ENCODE assay signal across 8 cellular contexts in genomic region chr4:186161138-186161537, GRCh38. TPM values are rescaled to one million over a fixed set of nuclear protein-coding genes. Genes with fewer than 3 reads are reported as not detected.
DNase-seq lines count a peak whose midpoint lies in the region; ATAC-seq and TF ChIP-seq lines count a peak whose summit lies in the region.

No MANE protein-coding gene starts in this region.

- H3K9me3 ChIP-seq in SJCRH30 (replicated peaks) (no peaks in the 10 kb centered on the region), neuronal stem cell (replicated peaks in 1 of 2; ENCODE audit: control insufficient read depth in 2 of 2, insufficient read depth in 1 of 2, low read depth in 1 of 2, low read length in 2 of 2) (peaks cover 0 to 7% of the 10 kb centered on the region in 2 donors)

- DNase-seq in GM10248 (ENCODE audit: extremely low spot score) = peak; percentile 82
- DNase-seq in activated CD4-positive, alpha-beta T cell treated with anti-CD3 and anti-CD28 coated beads, Interleukin-2, amount 50 U/mL, for 48 hours = peak; percentile 7 to 29
- no peak for DNase-seq in SKM-1 treated with dmso at 0.1 percent for 144 hours (lab: John Stamatoyannopoulos, UW; ENCODE audit: unreplicated experiment)
- no peak for DNase-seq in pons (ENCODE audit: low spot score)
- DNase-seq in SJCRH30 = no peak
- DNase-seq in neuronal stem cell (ENCODE audit: low spot score) = no peak

- H3K4ac ChIP-seq in neuronal stem cell (ENCODE audit: low read length) = no peak overlapping the region

- H2BK120ac ChIP-seq in neuronal stem cell (ENCODE audit: low read depth, low read length) = no peak overlapping the region

- CTCF ChIA-PET in GM10248 (lab: Yijun Ruan, JAX) = interaction anchor here (1.0 to 1.9 kb wide), 8 partner anchors 9 to 119 kb away, joined by 3 to 6 read pairs (median 4); no protein-coding TSS in a partner anchor

- H3K36me3 ChIP-seq in SJCRH30 (no peaks in the 10 kb centered on the region), neuronal stem cell (replicated peaks in 1 of 2; ENCODE audit: control insufficient read depth in 2 of 2, insufficient read depth in 2 of 2, low read length in 2 of 2) (peaks cover 0 to 11% of the 10 kb centered on the region in 2 donors)

- ATAC-seq in GM19351 (IDR thresholded peaks at IDR 0.05; ENCODE audit: unreplicated experiment) (peak; percentile 98), HG03097 (IDR thresholded peaks at IDR 0.05; ENCODE audit: low FRiP score, unreplicated experiment) (peak; percentile 89)

- no peak for TF ChIP-seq CTCF in GM10248 (IDR thresholded peaks at IDR 0.05; ENCODE audit: control extremely low read depth, extremely low read depth, low read depth, missing control alignments)

- no peak overlapping the region for H3K9ac ChIP-seq in neuronal stem cell (ENCODE audit: low read depth, low read length, poor library complexity)

- H3K79me1 ChIP-seq in neuronal stem cell (ENCODE audit: low read depth, low read length) = peaks cover 2% of the 10 kb centered on the region

- H3K18ac ChIP-seq in neuronal stem cell (ENCODE audit: low read length) = no peak overlapping the region

- H3K27me3 ChIP-seq in SJCRH30 (no peaks in the 10 kb centered on the region), neuronal stem cell (ENCODE audit: control insufficient read depth in 3 of 3, insufficient read depth in 3 of 3, low read depth in 1 of 3, low read length in 3 of 3) (peaks cover 0 to 6% (median 0%) of the 10 kb centered on the region in 3 experiments)

- no peak overlapping the region for H3K23ac ChIP-seq in neuronal stem cell (ENCODE audit: low read depth, low read length, poor library complexity)

- H3K4me3 ChIP-seq in SJCRH30 (no peak overlapping the region), neuronal stem cell (ENCODE audit: low read length in 2 of 2) (no peak overlapping the region)

- WGBS in neuronal stem cell (ENCODE audit: extremely low coverage in 2 of 2, insufficient read length in 2 of 2, insufficient replicate concordance in 1 of 2), 2 donors = no CpG with 5 or more reads among the region's 6 CpGs

- H3K4me2 ChIP-seq in neuronal stem cell (ENCODE audit: insufficient read depth, low read length, poor library complexity, severe bottlenecking) = no peak overlapping the region

- no peak overlapping the region for H4K8ac ChIP-seq in neuronal stem cell (ENCODE audit: low read depth, low read length)

- no peak overlapping the region for H2AFZ ChIP-seq in neuronal stem cell (ENCODE audit: low read length)

- no peak overlapping the region for H3K14ac ChIP-seq in neuronal stem cell (ENCODE audit: low read length)

- POLR2A ChIA-PET in GM10248 (lab: Yijun Ruan, JAX) = no interaction called here

- H3K4me1 ChIP-seq in SJCRH30 (no peaks in the 10 kb centered on the region), neuronal stem cell (ENCODE audit: control insufficient read depth in 2 of 2, insufficient read depth in 1 of 2, low read depth in 1 of 2, low read length in 2 of 2) (peaks cover 0 to 4% of the 10 kb centered on the region in 2 donors)

- no peak overlapping the region for H2BK5ac ChIP-seq in neuronal stem cell (ENCODE audit: low read length)

- no peak overlapping the region for H2BK12ac ChIP-seq in neuronal stem cell (ENCODE audit: low read length)

- no peak overlapping the region for H3K27ac ChIP-seq in SJCRH30
- no peak overlapping the region for H3K27ac ChIP-seq in neuronal stem cell (replicated peaks; ENCODE audit: low read length)

- H2BK15ac ChIP-seq in neuronal stem cell (ENCODE audit: low read length) = no peak overlapping the region

- H2AK5ac ChIP-seq in neuronal stem cell (ENCODE audit: low read depth, low read length) = no peak overlapping the region

- no peak overlapping the region for H4K91ac ChIP-seq in neuronal stem cell (ENCODE audit: low read depth, low read length, poor library complexity)

RNA-seq across cellular contexts. Expression of gene CYP4V2, which starts 30.2 kb away (rescaled TPM):
- 4.3 and 4.6 TPM in 2 replicates for total RNA-seq in SJCRH30 (2014; rRNA removed; shearing (Covaris generic))
- 0.99 TPM for polyA plus RNA-seq in neuronal stem cell (2013, experiment 1 of 2)
- 1.2 TPM for polyA plus RNA-seq in neuronal stem cell (2013, experiment 2 of 2)

RNA-seq across cellular contexts. Expression of gene FAM149A, which starts 56.6 kb away (rescaled TPM):
- 0.13 and 0.53 TPM in 2 replicates for total RNA-seq in SJCRH30 (2014; rRNA removed; shearing (Covaris generic))
- 11.1 TPM for polyA plus RNA-seq in neuronal stem cell (2013, experiment 1 of 2)
- 9.5 TPM for polyA plus RNA-seq in neuronal stem cell (2013, experiment 2 of 2)

Comparison
In these comparisons a context has a peak if more than half of its experiments do, and no peak if none do; other contexts are left out.
1. DNase-seq: peak in GM10248 (single experiment) and activated CD4-positive, alpha-beta T cell treated with anti-CD3 and anti-CD28 coated beads, Interleukin-2, amount 50 U/mL, for 48 hours (2 of 2); none in SKM-1 treated with dmso at 0.1 percent for 144 hours (single experiment), pons (single experiment), SJCRH30 (0 of 2) and neuronal stem cell (single experiment).